ENCODE assay signal across 8 cellular contexts in the genomic region with DNA sequence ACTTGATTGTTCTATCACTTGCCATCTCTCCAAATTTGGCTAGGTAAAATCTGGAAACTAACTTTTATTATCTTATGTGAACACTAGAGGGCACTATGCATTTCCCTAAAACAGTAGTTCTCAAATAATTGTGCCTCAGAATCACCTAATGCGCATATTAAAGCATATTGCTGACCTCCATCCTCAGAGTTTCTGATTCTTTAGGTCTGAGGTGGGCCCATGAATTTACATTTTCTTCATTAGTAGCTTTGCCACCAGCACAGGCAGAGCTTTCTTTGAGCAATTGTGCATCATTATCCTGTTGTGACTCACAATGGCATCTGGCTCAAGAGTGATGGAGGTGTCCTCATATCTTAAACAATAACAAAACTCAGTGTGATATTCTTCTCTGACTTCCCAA. TPM values are rescaled to one million over a fixed set of nuclear protein-coding genes. Genes with fewer than 3 reads are reported as not detected.
DNase-seq lines count a peak whose midpoint lies in the region; ATAC-seq and TF ChIP-seq lines count a peak whose summit lies in the region.

No MANE protein-coding gene starts in this region.

- TF ChIP-seq EP300 in gastroesophageal sphincter (IDR thresholded peaks at IDR 0.05), result no peak

- H3K27ac ChIP-seq in gastroesophageal sphincter, result no peak overlapping the region

- DNase-seq in GM03348 (ENCODE audit: low spot score), result peak; percentile 20
- peak; percentile 1 for DNase-seq in RPMI7951 (ENCODE audit: low read depth)
- no peak for DNase-seq in posterior vena cava (ENCODE audit: low spot score)
- no peak for DNase-seq in COLO829 (ENCODE audit: low spot score)
- no peak for DNase-seq in epidermal melanocyte (ENCODE audit: insufficient read length, low spot score)

- WGBS in gastroesophageal sphincter (ENCODE audit: low coverage in 1 of 2), 2 donors, result 58 to 100% methylated on average over 1 of the region's 1 CpG

- no peaks in the 10 kb centered on the region for H3K9me3 ChIP-seq in gastroesophageal sphincter

- TF ChIP-seq POLR2A in gastroesophageal sphincter (IDR thresholded peaks at IDR 0.05), result no peak

- intact Hi-C loops in posterior vena cava (cut with DNase I), result no loop called here

- peak; percentile 9 to 45 (median 32) for TF ChIP-seq CTCF in gastroesophageal sphincter (IDR thresholded peaks at IDR 0.05)

- H3K4me3 ChIP-seq in gastroesophageal sphincter, result no peak overlapping the region

- peak; percentile 51 for ATAC-seq in HG03025 (IDR thresholded peaks at IDR 0.05; ENCODE audit: low FRiP score, unreplicated experiment)
- ATAC-seq in gastroesophageal sphincter, result no peak
- no peak for ATAC-seq in GM18520 (IDR thresholded peaks at IDR 0.05; ENCODE audit: unreplicated experiment)

- no peaks in the 10 kb centered on the region for H3K27me3 ChIP-seq in gastroesophageal sphincter

- peaks cover 0 to 9% (median 0%) of the 10 kb centered on the region in 3 donors for H3K4me1 ChIP-seq in gastroesophageal sphincter

- no peaks in the 10 kb centered on the region for H3K36me3 ChIP-seq in gastroesophageal sphincter

RNA-seq across cellular contexts. Expression of gene BCHE, which starts 17.5 kb away (rescaled TPM):
- 5.8 and 9.5 TPM in 2 replicates for total RNA-seq in RPMI7951 (2014; rRNA removed; shearing (Covaris generic))
- total RNA-seq in gastroesophageal sphincter (10 to 100 TPM; 31.8 to 96.2 (median 49.3) TPM), posterior vena cava (10 to 100 TPM; 14.0 to 35.6 TPM)

Comparison
In these comparisons a context has a peak if more than half of its experiments do, and no peak if none do; other contexts are left out.
1. DNase-seq: peak in GM03348 (single experiment) and RPMI7951 (single experiment); none in posterior vena cava (single experiment), COLO829 (single experiment) and epidermal melanocyte (single experiment).